In the genomic region with DNA sequence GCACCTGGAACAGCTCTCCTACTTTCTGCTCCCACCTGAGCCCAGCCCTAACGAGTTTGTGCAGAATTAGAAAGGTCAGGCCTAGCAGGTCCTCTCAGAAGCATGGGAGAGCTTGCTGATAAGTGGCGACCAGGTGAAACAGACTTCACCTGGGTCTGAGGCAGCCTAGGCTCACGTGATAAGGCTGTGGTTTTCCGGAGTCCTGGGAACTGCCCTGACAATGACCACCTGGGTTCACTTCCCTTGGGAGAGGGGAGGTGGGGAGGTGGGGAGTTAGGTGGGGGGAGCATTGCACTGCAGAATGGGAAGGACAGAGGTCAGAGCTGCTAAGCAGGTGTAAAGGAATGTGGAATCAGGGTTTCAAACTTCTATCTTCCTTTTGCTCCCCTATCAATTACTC, we compare ENCODE assay signal across 1 cellular context.
TF ChIP-seq lines count a peak whose summit lies in the region.

No MANE protein-coding gene starts in this region.

TF ChIP-seq in H1, 55 proteins besides CTCF, POLR2A, EP300 and RAD21 (continued from another document):
- TF ChIP-seq, protein P1, sequence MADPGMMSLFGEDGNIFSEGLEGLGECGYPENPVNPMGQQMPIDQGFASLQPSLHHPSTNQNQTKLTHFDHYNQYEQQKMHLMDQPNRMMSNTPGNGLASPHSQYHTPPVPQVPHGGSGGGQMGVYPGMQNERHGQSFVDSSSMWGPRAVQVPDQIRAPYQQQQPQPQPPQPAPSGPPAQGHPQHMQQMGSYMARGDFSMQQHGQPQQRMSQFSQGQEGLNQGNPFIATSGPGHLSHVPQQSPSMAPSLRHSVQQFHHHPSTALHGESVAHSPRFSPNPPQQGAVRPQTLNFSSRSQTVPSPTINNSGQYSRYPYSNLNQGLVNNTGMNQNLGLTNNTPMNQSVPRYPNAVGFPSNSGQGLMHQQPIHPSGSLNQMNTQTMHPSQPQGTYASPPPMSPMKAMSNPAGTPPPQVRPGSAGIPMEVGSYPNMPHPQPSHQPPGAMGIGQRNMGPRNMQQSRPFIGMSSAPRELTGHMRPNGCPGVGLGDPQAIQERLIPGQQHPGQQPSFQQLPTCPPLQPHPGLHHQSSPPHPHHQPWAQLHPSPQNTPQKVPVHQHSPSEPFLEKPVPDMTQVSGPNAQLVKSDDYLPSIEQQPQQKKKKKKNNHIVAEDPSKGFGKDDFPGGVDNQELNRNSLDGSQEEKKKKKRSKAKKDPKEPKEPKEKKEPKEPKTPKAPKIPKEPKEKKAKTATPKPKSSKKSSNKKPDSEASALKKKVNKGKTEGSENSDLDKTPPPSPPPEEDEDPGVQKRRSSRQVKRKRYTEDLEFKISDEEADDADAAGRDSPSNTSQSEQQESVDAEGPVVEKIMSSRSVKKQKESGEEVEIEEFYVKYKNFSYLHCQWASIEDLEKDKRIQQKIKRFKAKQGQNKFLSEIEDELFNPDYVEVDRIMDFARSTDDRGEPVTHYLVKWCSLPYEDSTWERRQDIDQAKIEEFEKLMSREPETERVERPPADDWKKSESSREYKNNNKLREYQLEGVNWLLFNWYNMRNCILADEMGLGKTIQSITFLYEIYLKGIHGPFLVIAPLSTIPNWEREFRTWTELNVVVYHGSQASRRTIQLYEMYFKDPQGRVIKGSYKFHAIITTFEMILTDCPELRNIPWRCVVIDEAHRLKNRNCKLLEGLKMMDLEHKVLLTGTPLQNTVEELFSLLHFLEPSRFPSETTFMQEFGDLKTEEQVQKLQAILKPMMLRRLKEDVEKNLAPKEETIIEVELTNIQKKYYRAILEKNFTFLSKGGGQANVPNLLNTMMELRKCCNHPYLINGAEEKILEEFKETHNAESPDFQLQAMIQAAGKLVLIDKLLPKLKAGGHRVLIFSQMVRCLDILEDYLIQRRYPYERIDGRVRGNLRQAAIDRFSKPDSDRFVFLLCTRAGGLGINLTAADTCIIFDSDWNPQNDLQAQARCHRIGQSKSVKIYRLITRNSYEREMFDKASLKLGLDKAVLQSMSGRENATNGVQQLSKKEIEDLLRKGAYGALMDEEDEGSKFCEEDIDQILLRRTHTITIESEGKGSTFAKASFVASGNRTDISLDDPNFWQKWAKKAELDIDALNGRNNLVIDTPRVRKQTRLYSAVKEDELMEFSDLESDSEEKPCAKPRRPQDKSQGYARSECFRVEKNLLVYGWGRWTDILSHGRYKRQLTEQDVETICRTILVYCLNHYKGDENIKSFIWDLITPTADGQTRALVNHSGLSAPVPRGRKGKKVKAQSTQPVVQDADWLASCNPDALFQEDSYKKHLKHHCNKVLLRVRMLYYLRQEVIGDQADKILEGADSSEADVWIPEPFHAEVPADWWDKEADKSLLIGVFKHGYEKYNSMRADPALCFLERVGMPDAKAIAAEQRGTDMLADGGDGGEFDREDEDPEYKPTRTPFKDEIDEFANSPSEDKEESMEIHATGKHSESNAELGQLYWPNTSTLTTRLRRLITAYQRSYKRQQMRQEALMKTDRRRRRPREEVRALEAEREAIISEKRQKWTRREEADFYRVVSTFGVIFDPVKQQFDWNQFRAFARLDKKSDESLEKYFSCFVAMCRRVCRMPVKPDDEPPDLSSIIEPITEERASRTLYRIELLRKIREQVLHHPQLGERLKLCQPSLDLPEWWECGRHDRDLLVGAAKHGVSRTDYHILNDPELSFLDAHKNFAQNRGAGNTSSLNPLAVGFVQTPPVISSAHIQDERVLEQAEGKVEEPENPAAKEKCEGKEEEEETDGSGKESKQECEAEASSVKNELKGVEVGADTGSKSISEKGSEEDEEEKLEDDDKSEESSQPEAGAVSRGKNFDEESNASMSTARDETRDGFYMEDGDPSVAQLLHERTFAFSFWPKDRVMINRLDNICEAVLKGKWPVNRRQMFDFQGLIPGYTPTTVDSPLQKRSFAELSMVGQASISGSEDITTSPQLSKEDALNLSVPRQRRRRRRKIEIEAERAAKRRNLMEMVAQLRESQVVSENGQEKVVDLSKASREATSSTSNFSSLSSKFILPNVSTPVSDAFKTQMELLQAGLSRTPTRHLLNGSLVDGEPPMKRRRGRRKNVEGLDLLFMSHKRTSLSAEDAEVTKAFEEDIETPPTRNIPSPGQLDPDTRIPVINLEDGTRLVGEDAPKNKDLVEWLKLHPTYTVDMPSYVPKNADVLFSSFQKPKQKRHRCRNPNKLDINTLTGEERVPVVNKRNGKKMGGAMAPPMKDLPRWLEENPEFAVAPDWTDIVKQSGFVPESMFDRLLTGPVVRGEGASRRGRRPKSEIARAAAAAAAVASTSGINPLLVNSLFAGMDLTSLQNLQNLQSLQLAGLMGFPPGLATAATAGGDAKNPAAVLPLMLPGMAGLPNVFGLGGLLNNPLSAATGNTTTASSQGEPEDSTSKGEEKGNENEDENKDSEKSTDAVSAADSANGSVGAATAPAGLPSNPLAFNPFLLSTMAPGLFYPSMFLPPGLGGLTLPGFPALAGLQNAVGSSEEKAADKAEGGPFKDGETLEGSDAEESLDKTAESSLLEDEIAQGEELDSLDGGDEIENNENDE (IDR thresholded peaks at IDR 0.05; ENCODE audit: insufficient replicate concordance, low read length) = no peak
- TF ChIP-seq HDAC6 (IDR thresholded peaks at IDR 0.05; ENCODE audit: low read depth, low read length) = no peak
- TF ChIP-seq SRF (IDR thresholded peaks at IDR 0.05; ENCODE audit: low read depth, low read length) = no peak
- TF ChIP-seq SIN3A (conservative IDR thresholded peaks at IDR 0.05 in 1 of 2, IDR thresholded peaks at IDR 0.05 in 1 of 2; ENCODE audit: low read depth in 1 of 2, low read length in 2 of 2) = no peak
- TF ChIP-seq JUND (IDR thresholded peaks at IDR 0.05; ENCODE audit: low read length) = no peak
- no peak for TF ChIP-seq ZNF274 (IDR thresholded peaks at IDR 0.05; ENCODE audit: borderline replicate concordance, extremely low read depth, low read length)
- TF ChIP-seq SIX5 (IDR thresholded peaks at IDR 0.05; ENCODE audit: low read depth, low read length) = no peak
